In the genomic region with DNA sequence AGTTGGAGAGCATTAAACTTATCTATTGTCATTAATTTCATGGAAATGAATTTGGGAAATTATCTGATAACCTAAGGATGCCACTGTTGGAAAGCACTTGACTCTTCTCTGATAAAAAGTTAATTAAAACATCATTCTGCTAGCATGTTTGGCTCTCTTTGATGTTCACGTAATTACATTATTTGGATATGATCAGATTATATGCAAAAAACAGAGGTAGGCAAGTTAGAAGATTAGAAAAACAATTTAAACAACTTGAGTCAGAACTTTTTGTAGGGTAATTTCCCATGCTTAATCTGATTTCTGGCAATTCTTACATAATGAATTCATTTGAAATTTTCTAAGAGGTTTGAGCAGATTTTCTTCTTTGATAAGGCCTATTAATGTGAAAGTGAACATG, we compare ENCODE assay signal across 26 cellular contexts.
"Had no signal": no experiment of that assay in that cellular context is flagged by ENCODE, and none has a peak within 500 bp of the region (broad histone marks: within the 10 kb centered on the region; RNA-seq: fewer than 3 reads in every experiment).

No MANE protein-coding gene starts in this region.

- H3K27ac ChIP-seq: stomach, suprapubic skin, testis, thoracic aorta, thyroid gland, tibial artery, tibial nerve, transverse colon, upper lobe of left lung, upper lobe of right lung, uterus, vagina had no signal

- H3K4me1 ChIP-seq: stomach, suprapubic skin, testis, thyroid gland, tibial artery, tibial nerve, transverse colon, upper lobe of left lung, upper lobe of right lung, uterus, vagina had no signal

- DNase-seq: stimulated activated CD4-positive, alpha-beta T cell treated with anti-CD3 and anti-CD28 coated beads, Interleukin-2, amount 100 ng/mL, for 48 hours; stimulated activated CD4-positive, alpha-beta T cell treated with anti-CD3 and anti-CD28 coated beads, Interleukin-4, amount 100 ng/mL, for 1 hour; stimulated activated CD4-positive, alpha-beta T cell treated with anti-CD3 and anti-CD28 coated beads, Interleukin-4, amount 100 ng/mL, for 24 hours; stimulated activated CD4-positive, alpha-beta T cell treated with anti-CD3 and anti-CD28 coated beads, Interleukin-4, amount 100 ng/mL, for 4 hours; stimulated activated CD8-positive, alpha-beta memory T cell treated with anti-CD3 and anti-CD28 coated beads, Interleukin-4, amount 100 ng/mL, for 48 hours; stimulated activated naive B cell treated with anti-CD40 and anti-IgM and Interleukin-4, amounts not matched to agents 10 μg/mL and 1 μg/mL and 100 μg/mL, for 72 hours; stimulated activated naive CD4-positive, alpha-beta T cell; stimulated activated naive CD4-positive, alpha-beta T cell treated with Interleukin-2 at 50 U/mL for 16 hours; stimulated activated naive CD8-positive, alpha-beta T cell treated with anti-CD3 and anti-CD28 coated beads, Interleukin-15, amount 100 ng/mL, for 72 hours; stimulated activated naive CD8-positive, alpha-beta T cell treated with anti-CD3 and anti-CD28 coated beads, Interleukin-15, Interleukin-2, amounts not matched to agents 100 U/mL and 50 U/mL, for 24 hours; stomach; substantia nigra; testis; thyroid gland; tibial artery; transverse colon; trophoblast cell; upper lobe of left lung; upper lobe of right lung; uterus had no signal

- H3K4me3 ChIP-seq: stomach, suprapubic skin, testis, thoracic aorta, thyroid gland, tibial artery, tibial nerve, transverse colon, upper lobe of left lung, upper lobe of right lung, uterus, vagina had no signal

- H3K9me3 ChIP-seq: stomach, suprapubic skin, testis, thoracic aorta, thyroid gland, tibial artery, tibial nerve, transverse colon, upper lobe of left lung, upper lobe of right lung, uterus, vagina had no signal

- ATAC-seq: stimulated activated effector memory CD8-positive, alpha-beta T cell treated with anti-CD3 and anti-CD28 coated beads, Interleukin-12 subunit alpha, Interleukin-12 subunit beta, amount 100 ng/mL, for 72 hours; stimulated activated memory B cell treated with anti-CD40 and anti-IgM and Interleukin-4, amounts not matched to agents 10 μg/mL and 1 μg/mL and 100 μg/mL, for 72 hours; stimulated activated naive B cell treated with anti-CD40 and anti-IgM and Interleukin-4, amounts not matched to agents 10 μg/mL and 1 μg/mL and 100 μg/mL, for 72 hours; stimulated activated naive CD8-positive, alpha-beta T cell treated with anti-CD3 and anti-CD28 coated beads, Interleukin-15, amount 100 ng/mL, for 72 hours; stimulated activated naive CD8-positive, alpha-beta T cell treated with anti-CD3 and anti-CD28 coated beads, Interleukin-15, Interleukin-2, amounts not matched to agents 100 U/mL and 50 U/mL, for 24 hours; upper lobe of right lung had no signal

- H3K36me3 ChIP-seq: stomach, suprapubic skin, thoracic aorta, thyroid gland, tibial artery, tibial nerve, transverse colon, upper lobe of left lung, upper lobe of right lung, vagina had no signal

- H3K27me3 ChIP-seq: stomach, suprapubic skin, testis, thyroid gland, tibial artery, tibial nerve, transverse colon, upper lobe of left lung, upper lobe of right lung, uterus, vagina had no signal
